9 cellular contexts compared by ENCODE assay signal in the genomic region with DNA sequence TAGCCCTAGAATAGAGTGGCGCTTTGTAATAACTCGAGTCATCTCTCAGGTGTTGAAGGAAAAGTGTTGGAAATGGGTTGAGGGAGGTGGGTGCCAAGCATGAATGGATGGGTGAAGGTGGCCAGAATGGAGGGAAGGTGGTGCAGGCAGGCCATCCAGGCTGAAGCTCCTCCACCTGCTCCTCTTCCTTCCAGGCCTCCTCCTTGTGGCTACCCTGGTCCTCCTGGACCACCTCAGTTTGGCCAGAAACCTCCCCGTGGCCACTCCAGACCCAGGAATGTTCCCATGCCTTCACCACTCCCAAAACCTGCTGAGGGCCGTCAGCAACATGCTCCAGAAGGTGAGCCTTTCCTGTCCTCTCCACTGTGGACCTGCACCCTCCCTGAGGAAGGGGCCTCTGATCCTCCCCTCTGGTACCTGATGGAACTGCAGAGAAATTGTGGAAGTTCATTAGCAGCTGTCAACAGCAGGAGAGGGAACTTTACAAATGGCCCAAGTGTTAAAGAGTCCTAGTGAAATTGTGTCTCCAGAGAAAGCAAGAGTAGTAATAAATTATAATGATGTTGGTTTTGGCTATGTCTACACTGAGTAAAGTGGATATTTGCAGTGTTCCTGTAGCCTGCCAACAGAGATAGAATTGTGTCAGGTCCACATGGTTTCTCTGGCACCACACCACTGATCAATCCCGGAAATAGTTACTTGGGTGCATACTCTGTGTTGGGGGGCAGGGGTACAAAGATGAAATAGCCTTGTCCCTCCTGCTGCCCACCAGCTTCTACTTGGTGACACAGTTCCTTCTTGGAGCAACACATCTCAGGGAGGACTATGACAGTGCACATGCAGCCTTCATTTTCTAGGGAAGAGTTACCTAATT. TPM values are rescaled to one million over a fixed set of nuclear protein-coding genes. Genes with fewer than 3 reads are reported as not detected.
DNase-seq lines count a peak whose midpoint lies in the region; ATAC-seq, FAIRE-seq and TF ChIP-seq lines count a peak whose summit lies in the region.
"Had no signal": no experiment of that assay in that cellular context is flagged by ENCODE, and none has a peak within 500 bp of the region (broad histone marks: within the 10 kb centered on the region; RNA-seq: fewer than 3 reads in every experiment).

No MANE protein-coding gene starts in this region.

- in situ Hi-C loops in HepG2 (cut with HindIII; ENCODE audit: extremely low pct_ligation_motif_present, low pct_unique_long_range_greater_than_20kb) = loop anchor here (25.0 kb wide), 1 partner anchor 728 kb away; no protein-coding TSS in a partner anchor
- in situ Hi-C loops in GM13977 (cut with MboI; ENCODE audit: low pct_unique_long_range_greater_than_20kb, low sequenced_read_pairs, unreplicated experiment) = no loop called here

- whole genome bisulfite sequencing in HepG2 (ENCODE audit: low lambda C conversion rate) = 87% methylated on average over 4 of the region's 5 CpGs

- H3K27ac ChIP-seq in CD4-positive, alpha-beta T cell (ENCODE audit: low read depth, low read length) = no peak overlapping the region
- no peak overlapping the region for H3K27ac ChIP-seq in HepG2 (ENCODE audit: extremely low read length, insufficient read depth, low read length)

- peak overlapping the region; percentile 87 for H3K4me3 Mint-ChIP-seq in CD4-positive, alpha-beta T cell
- H3K4me3 Mint-ChIP-seq in T-cell = peak overlapping the region; percentile 80 to 84 (median 84)

- BruUV-seq in HepG2 (replicated peaks; lab: Mats Ljungman, UMichigan) = no TSS peak

- no peak overlapping the region for H2AFZ ChIP-seq in HepG2 (ENCODE audit: low read length)

- H4K20me1 ChIP-seq in HepG2 (ENCODE audit: insufficient read depth, low read length) = no peaks in the 10 kb centered on the region

- TF ChIP-seq RAD21 in HepG2 (CRISPR knock-in tag; IDR thresholded peaks at IDR 0.05) = no peak

- no peaks in the 10 kb centered on the region for H3K27me3 ChIP-seq in CD4-positive, alpha-beta T cell (ENCODE audit: control insufficient read depth, insufficient read depth, low read length)
- no peaks in the 10 kb centered on the region for H3K27me3 ChIP-seq in HepG2 (ENCODE audit: control insufficient read depth in 1 of 2, insufficient read depth in 2 of 2, low read length in 2 of 2)

- CTCF ChIA-PET in CD4-positive, alpha-beta T cell (lab: Charles Lee) = no interaction called here
- CTCF ChIA-PET in T-cell (lab: Charles Lee) (interaction anchor here (0.6 to 3.8 kb wide), 7 partner anchors 9 to 429 kb away, joined by 3 to 28 read pairs (median 3); no protein-coding TSS in a partner anchor), HepG2 (lab: Yijun Ruan, JAX; ENCODE audit: low intra/inter-chr PET ratio, low total read pairs) (no interaction called here)

- H3K4me1 Mint-ChIP-seq in CD4-positive, alpha-beta T cell (ENCODE audit: low read depth) = peaks cover 11% of the 10 kb centered on the region
- H3K4me1 Mint-ChIP-seq in T-cell = peaks cover 19 to 29% (median 28%) of the 10 kb centered on the region in 3 donors

- H3K9me3 ChIP-seq in CD4-positive, alpha-beta T cell (ENCODE audit: control insufficient read depth, low read length) = no peaks in the 10 kb centered on the region
- H3K9me3 ChIP-seq in HepG2 (ENCODE audit: low read length) = no peaks in the 10 kb centered on the region

- no peaks in the 10 kb centered on the region for H3K27me3 Mint-ChIP-seq in CD4-positive, alpha-beta T cell
- H3K27me3 Mint-ChIP-seq in T-cell = no peaks in the 10 kb centered on the region

- no peaks in the 10 kb centered on the region for H3K36me3 Mint-ChIP-seq in CD4-positive, alpha-beta T cell (ENCODE audit: low read depth)
- H3K36me3 Mint-ChIP-seq in T-cell = no peaks in the 10 kb centered on the region

- no peak overlapping the region for H3K4me2 ChIP-seq in HepG2 (ENCODE audit: low read depth, low read length)

- no peaks in the 10 kb centered on the region for H3K79me2 ChIP-seq in HepG2 (ENCODE audit: insufficient read depth, low read length)

- H3K4me1 ChIP-seq in HepG2 (ENCODE audit: insufficient read depth, low read length) = peaks cover 20% of the 10 kb centered on the region

- peaks cover 0 to 3% of the 10 kb centered on the region in 2 experiments; a peak in 1 of 5 replicates for H3K36me3 ChIP-seq in HepG2 (replicated peaks in 1 of 2; ENCODE audit: control insufficient read depth in 1 of 2, insufficient read depth in 2 of 2, low read length in 2 of 2)

- no peak for TF ChIP-seq POLR2A in HepG2 (IDR thresholded peaks at IDR 0.05; ENCODE audit: insufficient read depth in 1 of 2, low read depth in 2 of 2, low read length in 2 of 2)

- no peaks in the 10 kb centered on the region for H3K9me3 Mint-ChIP-seq in CD4-positive, alpha-beta T cell
- no peaks in the 10 kb centered on the region for H3K9me3 Mint-ChIP-seq in T-cell

- H3K9ac ChIP-seq in HepG2 (ENCODE audit: insufficient read depth, low read depth, low read length) = no peak overlapping the region

- TF ChIP-seq EP300 in HepG2 (IDR thresholded peaks at IDR 0.05; ENCODE audit: low read depth in 2 of 2, low read length in 2 of 2) (no peak), HepG2 (CRISPR knock-in tag; IDR thresholded peaks at IDR 0.05; ENCODE audit: borderline replicate concordance) (no peak)

- DNase-seq in CD4-positive, alpha-beta T cell = no peak
- DNase-seq in T-cell (no peak), HepG2 (ENCODE audit: low spot score) (no peak), GM13977 (ENCODE audit: low spot score) (no peak), EL (no peak), DMS79 (lab: John Stamatoyannopoulos, UW) (no peak)
- DNase-seq: activated effector memory CD4-positive, alpha-beta T cell treated with anti-CD3 and anti-CD28 coated beads, Interleukin-2, amount 50 U/mL, for 16 hours; effector CD8-positive, alpha-beta T cell had no signal

- FAIRE-seq in HepG2 (lab: Jason Lieb, UNC) = no peak

- ATAC-seq in CD4-positive, alpha-beta T cell (ENCODE audit: poor library complexity) = no peak
- ATAC-seq in T-cell (replicated peaks in 1 of 4) (no peak), HepG2 (peak; percentile 36)

- no peak overlapping the region for H3K4me3 ChIP-seq in HepG2 (replicated peaks in 1 of 3; ENCODE audit: insufficient read depth in 1 of 3, low read depth in 2 of 3, low read length in 3 of 3)

- H3K27ac Mint-ChIP-seq in CD4-positive, alpha-beta T cell = no peak overlapping the region
- H3K27ac Mint-ChIP-seq in T-cell = no peak overlapping the region

- intact Hi-C loops in CD4-positive, alpha-beta T cell (cut with DNase I, micrococcal nuclease) = loop anchor here in 1 of 2 experiments (2.0 kb wide), 1 partner anchor 423 kb away; no protein-coding TSS in a partner anchor
- intact Hi-C loops in HepG2 (cut with micrococcal nuclease; ENCODE audit: unreplicated experiment) = loop anchor here (5.0 kb wide), 1 partner anchor 63 kb away; no protein-coding TSS in a partner anchor

- POLR2A ChIA-PET in CD4-positive, alpha-beta T cell (lab: Charles Lee) = no interaction called here
- POLR2A ChIA-PET in T-cell (lab: Charles Lee) (no interaction called here), HepG2 (lab: Yijun Ruan, JAX) (interaction anchor here (1.0 to 2.0 kb wide), 2 partner anchors 12 to 61 kb away, joined by 4 to 6 read pairs; no protein-coding TSS in a partner anchor)

- TF ChIP-seq CTCF in CD4-positive, alpha-beta T cell (IDR thresholded peaks at IDR 0.05) = no peak
- TF ChIP-seq CTCF in GM12873 (IDR thresholded peaks at IDR 0.05; ENCODE audit: insufficient read depth, low read depth, low read length, missing control alignments) (peak; percentile 35), HepG2 (CRISPR knock-in tag; IDR thresholded peaks at IDR 0.05) (no peak), GM13977 (IDR thresholded peaks at IDR 0.05; ENCODE audit: extremely low read depth, insufficient read depth, missing control alignments) (no peak)

TF ChIP-seq in HepG2, 621 proteins besides CTCF, POLR2A, EP300 and RAD21 (continues in another document):
- TF ChIP-seq ZBTB38 (CRISPR knock-in tag; IDR thresholded peaks at IDR 0.05) = no peak
- TF ChIP-seq FOXP1 (IDR thresholded peaks at IDR 0.05) = no peak
- no peak for TF ChIP-seq FOXP1 (CRISPR knock-in tag; IDR thresholded peaks at IDR 0.05)
- no peak for TF ChIP-seq MTA1 (CRISPR knock-in tag; IDR thresholded peaks at IDR 0.05; ENCODE audit: borderline replicate concordance)

RNA-seq across cellular contexts. Expression of a gene that starts 1.6 kb away (rescaled TPM):
- total RNA-seq in CD4-positive, alpha-beta T cell = 1 to 10 TPM in 1 of 2 experiments, under 1 TPM in 1; 0.93 to 1.0 TPM
- total RNA-seq in T-cell = 1 to 10 TPM in 2 of 5 donors, under 1 TPM in 3; 0.57 to 3.1 (median 0.69) TPM
- 0.74 and 1.1 TPM in 2 replicates for total RNA-seq in HepG2 (2016; rRNA removed; fragmentation: Illumina TruSeq; extraction: Trizol)
- total RNA-seq in HepG2 (2016; cell fraction: cytosol; rRNA removed; fragmentation: Illumina TruSeq; extraction: Trizol; ENCODE audit: low read depth) = 0.71 and 1.0 TPM in 2 replicates
- total RNA-seq in HepG2 (2016; cell fraction: insoluble cytoplasmic fraction; rRNA removed; fragmentation: Illumina TruSeq; extraction: Trizol) = 0.59 and 1.3 TPM in 2 replicates
- total RNA-seq in HepG2 (2016; cell fraction: membrane; rRNA removed; fragmentation: Illumina TruSeq; extraction: Trizol) = 0.96 and 1.2 TPM in 2 replicates
- total RNA-seq in HepG2 (2016; cell fraction: nucleus; rRNA removed; fragmentation: Illumina TruSeq; extraction: Trizol) = 2.4 and 3.8 TPM in 2 replicates
- polyA plus RNA-seq in HepG2 (2011; rRNA removed) = 0.36 and 0.61 TPM in 2 replicates
- polyA plus RNA-seq in HepG2 (2011; cell fraction: cytosol; rRNA removed) = 0.23 and 0.31 TPM in 2 replicates
- polyA plus RNA-seq in HepG2 (2011; cell fraction: nucleus; rRNA removed) = 4.4 and 4.6 TPM in 2 replicates
- 0.12 and 1.1 TPM in 2 replicates for polyA plus RNA-seq in HepG2 (2012)
- polyA plus RNA-seq in HepG2 (2016; cell fraction: cytosol; fragmentation: Illumina TruSeq; extraction: Trizol; ENCODE audit: low read depth) = 0.58 and 0.89 TPM in 2 replicates
- polyA plus RNA-seq in HepG2 (2016; cell fraction: insoluble cytoplasmic fraction; fragmentation: Illumina TruSeq; extraction: Trizol; ENCODE audit: low read depth) = 0.66 and 1.2 TPM in 2 replicates
- polyA plus RNA-seq in HepG2 (2016; cell fraction: membrane; fragmentation: Illumina TruSeq; extraction: Trizol; ENCODE audit: low read depth) = 0.50 and 0.89 TPM in 2 replicates
- 4.9 and 6.1 TPM in 2 replicates for polyA plus RNA-seq in HepG2 (2016; cell fraction: nucleus; fragmentation: Illumina TruSeq; extraction: Trizol; ENCODE audit: insufficient read depth, low read depth)
- polyA minus RNA-seq in HepG2 (2011; rRNA and poly(A)+ RNA removed; ENCODE audit: low replicate concordance) = not detected in 2 replicates
- polyA minus RNA-seq in HepG2 (2011; cell fraction: cytosol; rRNA and poly(A)+ RNA removed) = not detected in 2 replicates
- 0.52 and 0.75 TPM in 2 replicates for polyA minus RNA-seq in HepG2 (2011; cell fraction: nucleus; rRNA and poly(A)+ RNA removed)

Comparison
In these comparisons a context has a peak if more than half of its experiments do, and no peak if none do; other contexts are left out.
1. CTCF ChIA-PET loops: an anchor here in T-cell (0.6 to 3.8 kb wide); none called in CD4-positive, alpha-beta T cell and HepG2.